In genomic region chr17:35214192-35214591, GRCh38 we compare ENCODE assay signal across 16 cellular contexts. TPM values are rescaled to one million over a fixed set of nuclear protein-coding genes. Genes with fewer than 3 reads are reported as not detected.
DNase-seq lines count a peak whose midpoint lies in the region; TF ChIP-seq lines count a peak whose summit lies in the region.
"Had no signal": no experiment of that assay in that cellular context is flagged by ENCODE, and none has a peak within 500 bp of the region (broad histone marks: within the 10 kb centered on the region; RNA-seq: fewer than 3 reads in every experiment).

No MANE protein-coding gene starts in this region.

- H3K36me3 ChIP-seq in colonic mucosa (no peaks in the 10 kb centered on the region), stomach (no peaks in the 10 kb centered on the region)
- H3K36me3 ChIP-seq: BE2C, thoracic aorta had no signal

- H3K9me3 ChIP-seq in colonic mucosa (no peaks in the 10 kb centered on the region), stomach (no peaks in the 10 kb centered on the region)
- H3K9me3 ChIP-seq: BE2C, thoracic aorta had no signal

- H3K4me3 ChIP-seq in colonic mucosa (no peak overlapping the region), stomach (no peak overlapping the region)
- H3K4me3 ChIP-seq: thoracic aorta had no signal

- H3K27me3 Mint-ChIP-seq in activated naive CD4-positive, alpha-beta T cell treated with anti-CD3 and anti-CD28 coated beads for 36 hours (ENCODE audit: low read depth): no peaks in the 10 kb centered on the region
- no peaks in the 10 kb centered on the region for H3K27me3 Mint-ChIP-seq in endothelial cell (ENCODE audit: unreplicated experiment)

- H3K27ac Mint-ChIP-seq in activated naive CD4-positive, alpha-beta T cell treated with anti-CD3 and anti-CD28 coated beads for 36 hours: peak overlapping the region; percentile 88
- no peak overlapping the region for H3K27ac Mint-ChIP-seq in endothelial cell (ENCODE audit: unreplicated experiment)

- CTCF ChIA-PET in activated naive CD4-positive, alpha-beta T cell treated with anti-CD3 and anti-CD28 coated beads for 36 hours (lab: Charles Lee): interaction anchor here (0.7 to 1.6 kb wide), 4 partner anchors 21 to 324 kb away, joined by 3 to 11 read pairs (median 4); no protein-coding TSS in a partner anchor

- peak overlapping the region; percentile 45 for H3K4me3 Mint-ChIP-seq in activated naive CD4-positive, alpha-beta T cell treated with anti-CD3 and anti-CD28 coated beads for 36 hours
- H3K4me3 Mint-ChIP-seq in endothelial cell (ENCODE audit: unreplicated experiment): no peak overlapping the region

- H3K27ac ChIP-seq in colonic mucosa: peak overlapping the region; percentile 13
- peak overlapping the region in 4 of 5 donors; percentile 31 to 76 (median 62) for H3K27ac ChIP-seq in stomach
- H3K27ac ChIP-seq: thoracic aorta had no signal

- no peaks in the 10 kb centered on the region for H3K9me3 Mint-ChIP-seq in activated naive CD4-positive, alpha-beta T cell treated with anti-CD3 and anti-CD28 coated beads for 36 hours
- H3K9me3 Mint-ChIP-seq in endothelial cell (ENCODE audit: unreplicated experiment): no peaks in the 10 kb centered on the region

- no peak for DNase-seq in activated naive CD4-positive, alpha-beta T cell treated with anti-CD3 and anti-CD28 coated beads for 36 hours
- DNase-seq in activated naive CD4-positive, alpha-beta T cell (lab: John Stamatoyannopoulos, UW): no peak
- DNase-seq in T-helper 2 cell (peak in 3 of 5 experiments; percentile 37 to 98 (median 86)), colonic mucosa (no peak), stomach (no peak), AML-193 (lab: John Stamatoyannopoulos, UW) (no peak), endothelial cell (ENCODE audit: low spot score) (no peak), middle frontal gyrus (ENCODE audit: extremely low spot score, low spot score) (no peak)
- DNase-seq: BE2C; effector CD8-positive, alpha-beta T cell; GF-D8; NCI-H1417 treated with DMSO at 0.1 percent for 48 hours; stimulated activated CD4-positive, alpha-beta T cell treated with anti-CD3 and anti-CD28 coated beads, Interleukin-4, amount 100 ng/mL, for 4 hours had no signal

- H3K36me3 Mint-ChIP-seq in activated naive CD4-positive, alpha-beta T cell treated with anti-CD3 and anti-CD28 coated beads for 36 hours (ENCODE audit: low read depth): no peaks in the 10 kb centered on the region
- no peaks in the 10 kb centered on the region for H3K36me3 Mint-ChIP-seq in endothelial cell (ENCODE audit: low read depth, unreplicated experiment)

- H3K27me3 ChIP-seq in colonic mucosa (no peaks in the 10 kb centered on the region), stomach (no peaks in the 10 kb centered on the region)

- WGBS in stomach, 5 donors: 65 to 72% (median 68%) methylated on average over 3 of the region's 3 CpGs

- intact Hi-C loops in activated naive CD4-positive, alpha-beta T cell treated with anti-CD3 and anti-CD28 coated beads for 36 hours (cut with micrococcal nuclease): loop anchor here (1.0 to 10.0 kb wide), 6 partner anchors 28 to 323 kb away; partner anchors contain the start of genes SLFN11 and SLFN12L
- intact Hi-C loops in colonic mucosa (cut with DNase I): no loop called here
- intact Hi-C loops in stomach (cut with DNase I; ENCODE audit: low total_unique reads): no loop called here

- H3K4me1 Mint-ChIP-seq in activated naive CD4-positive, alpha-beta T cell treated with anti-CD3 and anti-CD28 coated beads for 36 hours (ENCODE audit: low read depth): peaks cover 79% of the 10 kb centered on the region
- peaks cover 36% of the 10 kb centered on the region for H3K4me1 Mint-ChIP-seq in endothelial cell (ENCODE audit: unreplicated experiment)

- no peak overlapping the region for H3K9ac ChIP-seq in colonic mucosa (ENCODE audit: low read depth in 2 of 2, low read length in 2 of 2)

- no peak for TF ChIP-seq POLR2A in stomach (IDR thresholded peaks at IDR 0.05)

- H3K4me1 ChIP-seq in colonic mucosa: no peaks in the 10 kb centered on the region
- H3K4me1 ChIP-seq in stomach: no peaks in the 10 kb centered on the region
- H3K4me1 ChIP-seq: BE2C had no signal

- TF ChIP-seq CTCF in colonic mucosa (IDR thresholded peaks at IDR 0.05): no peak
- no peak for TF ChIP-seq CTCF in stomach (IDR thresholded peaks at IDR 0.05)
- no peak for TF ChIP-seq CTCF in endothelial cell (IDR thresholded peaks at IDR 0.05; ENCODE audit: unreplicated experiment)

- TF ChIP-seq EP300 in stomach (IDR thresholded peaks at IDR 0.05): no peak

RNA-seq across cellular contexts. Expression of gene SLC35G3, which starts 20.0 kb away (rescaled TPM):
- not detected for total RNA-seq in activated naive CD4-positive, alpha-beta T cell treated with anti-CD3 and anti-CD28 coated beads for 36 hours
- not detected for total RNA-seq in colonic mucosa
- total RNA-seq in stomach: not detected
- polyA plus RNA-seq in stomach: under 1 TPM in 1 of 3 donors, not detected in 2; 0.12 TPM
- not detected for total RNA-seq in endothelial cell (ENCODE audit: unreplicated experiment)
- total RNA-seq: left lobe of liver, osteocyte, thoracic aorta had no signal

RNA-seq across cellular contexts. Expression of gene SLFN5, which starts 28.7 kb away (rescaled TPM):
- 10 to 100 TPM; 34.1 to 35.0 TPM for total RNA-seq in activated naive CD4-positive, alpha-beta T cell treated with anti-CD3 and anti-CD28 coated beads for 36 hours
- total RNA-seq in colonic mucosa: 1 to 10 TPM; 3.0 to 8.5 TPM
- 10 to 100 TPM in 4 of 5 donors, under 1 TPM in 1; 0.58 to 59.5 (median 20.2) TPM for total RNA-seq in stomach
- polyA plus RNA-seq in stomach: 1 to 10 TPM; 3.8 to 5.5 (median 5.2) TPM
- 18.2 TPM for total RNA-seq in endothelial cell (ENCODE audit: unreplicated experiment)

Comparison
In these comparisons a context has a peak if more than half of its experiments do, and no peak if none do; other contexts are left out.
1. DNase-seq: peak in T-helper 2 cell (3 of 5); none in activated naive CD4-positive, alpha-beta T cell treated with anti-CD3 and anti-CD28 coated beads for 36 hours (single experiment), activated naive CD4-positive, alpha-beta T cell (0 of 4), colonic mucosa (single experiment), stomach (single experiment), AML-193 (0 of 2), endothelial cell (single experiment) and middle frontal gyrus (single experiment).